ENCODE assay signal across 7 cellular contexts in genomic region chr9:89536145-89536574, GRCh38. TPM values are rescaled to one million over a fixed set of nuclear protein-coding genes. Genes with fewer than 3 reads are reported as not detected.
A peak's percentile ranks its signal among the peaks of the same experiment; 100 is the strongest.
DNase-seq lines count a peak whose midpoint lies in the region; ATAC-seq, FAIRE-seq and TF ChIP-seq lines count a peak whose summit lies in the region.

No MANE protein-coding gene starts in this region.

- H3K36me3 ChIP-seq in MG63: no peaks in the 10 kb centered on the region

- no peak for FAIRE-seq in RCC 7860 (lab: Jason Lieb, UNC)

- H3K27me3 ChIP-seq in MG63: no peaks in the 10 kb centered on the region

- peak overlapping the region in 7 of 8 donors; percentile 0 to 83 (median 57) for H3K4me3 Mint-ChIP-seq in naive B cell

- in situ Hi-C loops in GM13976 (cut with MboI; ENCODE audit: low sequenced_read_pairs, unreplicated experiment): no loop called here

- peak overlapping the region in 3 of 6 donors; percentile 4 to 66 (median 11) for H3K27ac Mint-ChIP-seq in naive B cell

- H3K27me3 Mint-ChIP-seq in naive B cell: no peaks in the 10 kb centered on the region

- H3K9me3 ChIP-seq in MG63: no peaks in the 10 kb centered on the region

- H3K4me3 ChIP-seq in MG63: no peak overlapping the region

- ATAC-seq in GM21423 (IDR thresholded peaks at IDR 0.05; ENCODE audit: unreplicated experiment) (peak; percentile 60), naive B cell (ENCODE audit: low read depth in 2 of 2) (peak; percentile 49), HG03045 (IDR thresholded peaks at IDR 0.05; ENCODE audit: unreplicated experiment) (no peak)

- H3K4me1 Mint-ChIP-seq in naive B cell: peaks cover 26 to 32% (median 30%) of the 10 kb centered on the region in 3 donors

- DNase-seq in GM13976 (ENCODE audit: low spot score) (peak; percentile 62), NOMO-1 (lab: John Stamatoyannopoulos, UW; ENCODE audit: unreplicated experiment in 2 of 2) (peak; percentile 21 to 51), naive B cell (no peak), RCC 7860 (ENCODE audit: low spot score) (no peak), MG63 (no peak)

- TF ChIP-seq CTCF in GM13976 (IDR thresholded peaks at IDR 0.05; ENCODE audit: borderline replicate concordance, control extremely low read depth, extremely low read depth, insufficient read depth, missing control alignments): no peak

- no peaks in the 10 kb centered on the region for H3K36me3 Mint-ChIP-seq in naive B cell

- peaks cover 0 to 1% (median 0%) of the 10 kb centered on the region in 7 donors for H3K9me3 Mint-ChIP-seq in naive B cell

RNA-seq across cellular contexts. Expression of gene SEMA4D, which starts 38.2 kb away (rescaled TPM):
- polyA plus RNA-seq in naive B cell (ENCODE audit: low read depth in 6 of 6): 10 to 100 TPM; 13.4 to 38.2 (median 21.5) TPM
- 0.23 and 0.86 TPM in 2 replicates for total RNA-seq in MG63 (2014; rRNA removed; shearing (Covaris generic); ENCODE audit: low replicate concordance)

Comparison
In these comparisons a context has a peak if more than half of its experiments do, and no peak if none do; other contexts are left out.
1. DNase-seq: peak in GM13976 (single experiment) and NOMO-1 (2 of 2); none in naive B cell (single experiment), RCC 7860 (single experiment) and MG63 (single experiment).